Comparison of ENCODE assay signal across 14 cellular contexts in genomic region chr6:158142789-158143188, GRCh38. TPM values are rescaled to one million over a fixed set of nuclear protein-coding genes. Genes with fewer than 3 reads are reported as not detected.
DNase-seq lines count a peak whose midpoint lies in the region; ATAC-seq and TF ChIP-seq lines count a peak whose summit lies in the region.
"Had no signal": no experiment of that assay in that cellular context is flagged by ENCODE, and none has a peak within 500 bp of the region (broad histone marks: within the 10 kb centered on the region; RNA-seq: fewer than 3 reads in every experiment).

No MANE protein-coding gene starts in this region.

- H3K4me3 Mint-ChIP-seq in HFFc6: no peak overlapping the region
- no peak overlapping the region for H3K4me3 Mint-ChIP-seq in stimulated activated effector memory CD8-positive, alpha-beta T cell treated with anti-CD3 and anti-CD28 coated beads, Interleukin-12 subunit alpha, Interleukin-12 subunit beta, amount 100 ng/mL, for 72 hours
- H3K4me3 Mint-ChIP-seq: IgD-negative memory B cell, WTC11 had no signal

- H3K27me3 Mint-ChIP-seq in HFFc6 (ENCODE audit: insufficient read depth): no peaks in the 10 kb centered on the region
- H3K27me3 Mint-ChIP-seq: IgD-negative memory B cell had no signal

- ATAC-seq in stimulated activated effector memory CD8-positive, alpha-beta T cell treated with anti-CD3 and anti-CD28 coated beads, Interleukin-12 subunit alpha, Interleukin-12 subunit beta, amount 100 ng/mL, for 72 hours: no peak
- ATAC-seq in HG03097 (IDR thresholded peaks at IDR 0.05; ENCODE audit: low FRiP score, unreplicated experiment): no peak
- ATAC-seq: WTC11 had no signal

- in situ Hi-C loops in astrocyte of the cerebellum (cut with HindIII; ENCODE audit: low sequenced_read_pairs): no loop called here

- no peak overlapping the region for H2AFZ ChIP-seq in hepatocyte

- H3K4me1 Mint-ChIP-seq in HFFc6 (ENCODE audit: low read depth): peaks cover 22% of the 10 kb centered on the region
- peaks cover 7% of the 10 kb centered on the region for H3K4me1 Mint-ChIP-seq in stimulated activated effector memory CD8-positive, alpha-beta T cell treated with anti-CD3 and anti-CD28 coated beads, Interleukin-12 subunit alpha, Interleukin-12 subunit beta, amount 100 ng/mL, for 72 hours
- H3K4me1 Mint-ChIP-seq: IgD-negative memory B cell, WTC11 had no signal

- no peaks in the 10 kb centered on the region for H3K27me3 ChIP-seq in hepatocyte
- H3K27me3 ChIP-seq: uterus had no signal

- H3K9me3 Mint-ChIP-seq in HFFc6: no peaks in the 10 kb centered on the region
- no peaks in the 10 kb centered on the region for H3K9me3 Mint-ChIP-seq in stimulated activated effector memory CD8-positive, alpha-beta T cell treated with anti-CD3 and anti-CD28 coated beads, Interleukin-12 subunit alpha, Interleukin-12 subunit beta, amount 100 ng/mL, for 72 hours
- H3K9me3 Mint-ChIP-seq: activated T-helper 2 cell treated with anti-CD3 and anti-CD28 coated beads, Interferon-gamma antibody, Interleukin-2, Interleukin-4, amounts not matched to agents 10 μg/mL and 5 μg/mL and 100 μg/mL, durations not matched to agents 14 hours and 24 hours and 36 hours; IgD-negative memory B cell; WTC11 had no signal

- H3K27ac ChIP-seq in hepatocyte: no peak overlapping the region
- H3K27ac ChIP-seq: uterus had no signal

- H3K27ac Mint-ChIP-seq in HFFc6: peak overlapping the region; percentile 61
- peak overlapping the region; percentile 54 for H3K27ac Mint-ChIP-seq in stimulated activated effector memory CD8-positive, alpha-beta T cell treated with anti-CD3 and anti-CD28 coated beads, Interleukin-12 subunit alpha, Interleukin-12 subunit beta, amount 100 ng/mL, for 72 hours
- H3K27ac Mint-ChIP-seq: activated T-helper 2 cell treated with anti-CD3 and anti-CD28 coated beads, Interferon-gamma antibody, Interleukin-2, Interleukin-4, amounts not matched to agents 10 μg/mL and 5 μg/mL and 100 μg/mL, durations not matched to agents 14 hours and 24 hours and 36 hours; IgD-negative memory B cell; WTC11 had no signal

- DNase-seq in HFFc6 (peak; percentile 81), astrocyte of the cerebellum (ENCODE audit: low read depth) (peak; percentile 23), hepatocyte (ENCODE audit: low spot score) (peak; percentile 22), NCI-H748 treated with DMSO at 0.1 percent for 48 hours (lab: John Stamatoyannopoulos, UW) (no peak), SKM-1 treated with dmso at 0.1 percent for 144 hours (lab: John Stamatoyannopoulos, UW; ENCODE audit: unreplicated experiment) (no peak)
- no peak for DNase-seq in stimulated activated effector memory CD8-positive, alpha-beta T cell treated with anti-CD3 and anti-CD28 coated beads, Interleukin-12 subunit alpha, Interleukin-12 subunit beta, amount 100 ng/mL, for 72 hours (ENCODE audit: low spot score in 2 of 2)
- DNase-seq: DND-41, NCI-H2107, RPMI8226, uterus had no signal

- no peaks in the 10 kb centered on the region for H3K79me2 ChIP-seq in hepatocyte

- no peaks in the 10 kb centered on the region for H3K36me3 ChIP-seq in hepatocyte (replicated peaks; ENCODE audit: insufficient read depth, low read depth)
- H3K36me3 ChIP-seq: uterus had no signal

- H3K36me3 Mint-ChIP-seq in HFFc6 (ENCODE audit: low read depth): peaks cover 31% of the 10 kb centered on the region
- H3K36me3 Mint-ChIP-seq in stimulated activated effector memory CD8-positive, alpha-beta T cell treated with anti-CD3 and anti-CD28 coated beads, Interleukin-12 subunit alpha, Interleukin-12 subunit beta, amount 100 ng/mL, for 72 hours: peaks cover 49% of the 10 kb centered on the region

- H4K20me1 ChIP-seq in hepatocyte (ENCODE audit: insufficient read depth, poor library complexity, severe bottlenecking): no peaks in the 10 kb centered on the region

- H3K4me2 ChIP-seq in hepatocyte: no peak overlapping the region

- no peaks in the 10 kb centered on the region for H3K4me1 ChIP-seq in hepatocyte (ENCODE audit: insufficient read depth)
- H3K4me1 ChIP-seq: uterus had no signal

- H3K9me3 ChIP-seq in hepatocyte (ENCODE audit: low read depth): no peaks in the 10 kb centered on the region
- H3K9me3 ChIP-seq: uterus had no signal

- TF ChIP-seq CTCF in HFFc6 (IDR thresholded peaks at IDR 0.05) (no peak), astrocyte of the cerebellum (IDR thresholded peaks at IDR 0.05; ENCODE audit: low read depth, low read length, missing control alignments) (no peak), hepatocyte (IDR thresholded peaks at IDR 0.05; ENCODE audit: poor library complexity) (no peak)

- no peaks in the 10 kb centered on the region for H3K9me2 ChIP-seq in hepatocyte (replicated peaks; ENCODE audit: insufficient read depth)

- H3K4me3 ChIP-seq in astrocyte of the cerebellum (ENCODE audit: low read depth, low read length) (no peak overlapping the region), hepatocyte (no peak overlapping the region)
- H3K4me3 ChIP-seq: uterus had no signal

RNA-seq across cellular contexts. Expression of gene SERAC1, which starts 25.3 kb away (rescaled TPM):
- 1 to 10 TPM; 5.2 to 7.0 (median 6.1) TPM for total RNA-seq in HFFc6 (2021; fragmentation: NEBNext Ultra II Directional; extraction: Animal tissue kit (Norgen Biotek cat#: 25700))
- total RNA-seq in hepatocyte: 10.9 and 15.2 TPM in 2 replicates
- 4.9 and 10.5 TPM in 2 replicates for polyA plus RNA-seq in hepatocyte

RNA-seq across cellular contexts. Expression of gene GTF2H5, which starts 25.4 kb away (rescaled TPM):
- 10 to 100 TPM; 34.9 to 46.3 (median 42.1) TPM for total RNA-seq in HFFc6 (2021; fragmentation: NEBNext Ultra II Directional; extraction: Animal tissue kit (Norgen Biotek cat#: 25700))
- total RNA-seq in hepatocyte: 4.9 and 6.4 TPM in 2 replicates
- 34.6 and 38.6 TPM in 2 replicates for polyA plus RNA-seq in hepatocyte

Comparison
In these comparisons a context has a peak if more than half of its experiments do, and no peak if none do; other contexts are left out.
1. DNase-seq: peak in HFFc6 (single experiment), astrocyte of the cerebellum (single experiment) and hepatocyte (single experiment); none in stimulated activated effector memory CD8-positive, alpha-beta T cell treated with anti-CD3 and anti-CD28 coated beads, Interleukin-12 subunit alpha, Interleukin-12 subunit beta, amount 100 ng/mL, for 72 hours (0 of 2), NCI-H748 treated with DMSO at 0.1 percent for 48 hours (single experiment) and SKM-1 treated with dmso at 0.1 percent for 144 hours (single experiment).